In genomic region chr20:33700696-33701441, GRCh38 we compare ENCODE assay signal across 1 cellular context. TPM values are rescaled to one million over a fixed set of nuclear protein-coding genes. Genes with fewer than 3 reads are reported as not detected.
"Had no signal": no experiment of that assay in that cellular context is flagged by ENCODE, and none has a peak within 500 bp of the region (broad histone marks: within the 10 kb centered on the region; RNA-seq: fewer than 3 reads in every experiment).

No MANE protein-coding gene starts in this region.

RNA-seq across cellular contexts. Expression of gene ACTL10, which starts 34.1 kb away (rescaled TPM):
- total RNA-seq: G401 had no signal
